Comparison of ENCODE assay signal across 8 cellular contexts in genomic region chr7:64876792-64877713, GRCh38. TPM values are rescaled to one million over a fixed set of nuclear protein-coding genes. Genes with fewer than 3 reads are reported as not detected.
DNase-seq lines count a peak whose midpoint lies in the region; ATAC-seq and TF ChIP-seq lines count a peak whose summit lies in the region.

No MANE protein-coding gene starts in this region.

- H2AFZ ChIP-seq in osteoblast (ENCODE audit: low read length): peak overlapping the region; percentile 78
- no peak overlapping the region for H2AFZ ChIP-seq in PC-9

- no peaks in the 10 kb centered on the region for H3K4me1 Mint-ChIP-seq in activated T-helper 17 cell treated with anti-CD3 and anti-CD28 coated beads, Interleukin-2, amount 50 U/mL, for 72 hours

- BruUV-seq in PC-9 (replicated peaks; lab: Mats Ljungman, UMichigan): no TSS peak

- H3K9me2 ChIP-seq in PC-9 (ENCODE audit: insufficient read depth): no peaks in the 10 kb centered on the region

- DNase-seq in EH (ENCODE audit: low read depth) (peak; percentile 24), NCI-H82 treated with DMSO at 0.1 percent for 48 hours (lab: John Stamatoyannopoulos, UW; ENCODE audit: unreplicated experiment) (peak; percentile 7), Right ventricle myocardium superior (peak; percentile 76), osteoblast (ENCODE audit: insufficient read length, low spot score, missing footprints) (peak; percentile 97), PC-9 (no peak)
- DNase-seq in NK-92 treated with Interleukin-12 subunit alpha and Interleukin-12 subunit beta, amount 100 ng/mL, for 24 hours (lab: John Stamatoyannopoulos, UW): no peak

- no peak for TF ChIP-seq CTCF in osteoblast (IDR thresholded peaks at IDR 0.05; ENCODE audit: extremely low read depth, low read depth, low read length)
- no peak for TF ChIP-seq CTCF in PC-9 (conservative IDR thresholded peaks at IDR 0.05)

- POLR2A ChIA-PET in PC-9 (lab: Charles Lee; ENCODE audit: unreplicated experiment): no interaction called here

- H3K27ac ChIP-seq in osteoblast (ENCODE audit: low read depth, low read length) (no peak overlapping the region), subcutaneous abdominal adipose tissue (ENCODE audit: low read depth, low read length) (no peak overlapping the region), PC-9 (no peak overlapping the region)

- no peaks in the 10 kb centered on the region for H3K9me3 Mint-ChIP-seq in activated T-helper 17 cell treated with anti-CD3 and anti-CD28 coated beads, Interleukin-2, amount 50 U/mL, for 72 hours

- no peaks in the 10 kb centered on the region for H4K20me1 ChIP-seq in osteoblast (ENCODE audit: insufficient read depth, low read length)
- H4K20me1 ChIP-seq in PC-9 (ENCODE audit: insufficient read depth): no peaks in the 10 kb centered on the region

- peak overlapping the region; percentile 79 for H3K27ac Mint-ChIP-seq in activated T-helper 17 cell treated with anti-CD3 and anti-CD28 coated beads, Interleukin-2, amount 50 U/mL, for 72 hours

- H3K27me3 ChIP-seq in osteoblast (ENCODE audit: insufficient read depth, low read length): peaks cover 6% of the 10 kb centered on the region
- H3K27me3 ChIP-seq in subcutaneous abdominal adipose tissue (ENCODE audit: control insufficient read depth in 5 of 5, insufficient read depth in 4 of 5, low read length in 5 of 5): peaks cover 0 to 14% (median 3%) of the 10 kb centered on the region in 5 donors
- H3K27me3 ChIP-seq in PC-9 (ENCODE audit: insufficient read depth, low read depth): peaks cover 71% of the 10 kb centered on the region

- CTCF ChIA-PET in PC-9 (lab: Charles Lee): no interaction called here

- intact Hi-C loops in Right ventricle myocardium superior (cut with DNase I): no loop called here
- intact Hi-C loops in PC-9 (cut with micrococcal nuclease; ENCODE audit: unreplicated experiment): no loop called here

- H3K36me3 Mint-ChIP-seq in activated T-helper 17 cell treated with anti-CD3 and anti-CD28 coated beads, Interleukin-2, amount 50 U/mL, for 72 hours (ENCODE audit: low read depth): no peaks in the 10 kb centered on the region

- H3K79me2 ChIP-seq in osteoblast (ENCODE audit: insufficient read depth, low read length): no peaks in the 10 kb centered on the region
- no peaks in the 10 kb centered on the region for H3K79me2 ChIP-seq in PC-9 (ENCODE audit: low read depth)

- H3K9me3 ChIP-seq in osteoblast (ENCODE audit: low read depth, low read length) (no peaks in the 10 kb centered on the region), subcutaneous abdominal adipose tissue (ENCODE audit: control insufficient read depth in 5 of 5, low read length in 5 of 5) (no peaks in the 10 kb centered on the region), PC-9 (ENCODE audit: insufficient read depth, low read depth) (no peaks in the 10 kb centered on the region)

- peak; percentile 94 for ATAC-seq in activated T-helper 17 cell treated with anti-CD3 and anti-CD28 coated beads, Interleukin-2, amount 50 U/mL, for 72 hours (replicated peaks)
- peak; percentile 88 for ATAC-seq in Right ventricle myocardium superior (ENCODE audit: poor library complexity)

- H3K4me3 ChIP-seq in osteoblast (ENCODE audit: insufficient read depth, low read length): peak overlapping the region; percentile 61
- peak overlapping the region; percentile 15 to 66 (median 53) for H3K4me3 ChIP-seq in subcutaneous abdominal adipose tissue (ENCODE audit: low read depth in 1 of 5, low read length in 5 of 5)
- H3K4me3 ChIP-seq in PC-9: no peak overlapping the region

- H3F3A ChIP-seq in PC-9 (ENCODE audit: insufficient read depth, low read depth): no peaks in the 10 kb centered on the region

- H3K4me2 ChIP-seq in osteoblast (ENCODE audit: insufficient read depth, low read length): peak overlapping the region; percentile 64
- H3K4me2 ChIP-seq in PC-9: no peak overlapping the region

- peak overlapping the region; percentile 79 for H3K4me3 Mint-ChIP-seq in activated T-helper 17 cell treated with anti-CD3 and anti-CD28 coated beads, Interleukin-2, amount 50 U/mL, for 72 hours

- H3K4me1 ChIP-seq in osteoblast (ENCODE audit: insufficient read depth, low read length) (peaks cover 11% of the 10 kb centered on the region), subcutaneous abdominal adipose tissue (ENCODE audit: control insufficient read depth in 5 of 5, insufficient read depth in 5 of 5, low read length in 5 of 5) (peaks cover 0 to 17% (median 14%) of the 10 kb centered on the region in 5 donors), PC-9 (replicated peaks; ENCODE audit: insufficient read depth) (no peaks in the 10 kb centered on the region)

- no peak overlapping the region for H3K9ac ChIP-seq in subcutaneous abdominal adipose tissue (ENCODE audit: low read length in 5 of 5)

- H3K36me3 ChIP-seq in osteoblast (ENCODE audit: insufficient read depth, low read length) (no peaks in the 10 kb centered on the region), subcutaneous abdominal adipose tissue (ENCODE audit: control insufficient read depth in 5 of 5, insufficient read depth in 5 of 5, low read length in 5 of 5) (no peaks in the 10 kb centered on the region), PC-9 (ENCODE audit: low read depth) (no peaks in the 10 kb centered on the region)

- H3K27me3 Mint-ChIP-seq in activated T-helper 17 cell treated with anti-CD3 and anti-CD28 coated beads, Interleukin-2, amount 50 U/mL, for 72 hours: peaks cover 11% of the 10 kb centered on the region

RNA-seq across cellular contexts. Expression of gene ZNF273, which starts 26.0 kb away (rescaled TPM):
- 10 to 100 TPM in 1 of 2 donors, 1 to 10 TPM in 1; 9.1 to 13.6 TPM for total RNA-seq in activated T-helper 17 cell treated with anti-CD3 and anti-CD28 coated beads, Interleukin-2, amount 50 U/mL, for 72 hours
- total RNA-seq in Right ventricle myocardium superior: 1.5 TPM
- total RNA-seq in osteoblast: 5.1 and 7.1 TPM in 2 replicates
- 3.4 and 4.6 TPM in 2 replicates for total RNA-seq in PC-9 (2021)

Comparison
In these comparisons a context has a peak if more than half of its experiments do, and no peak if none do; other contexts are left out.
1. DNase-seq: peak in EH (single experiment), NCI-H82 treated with DMSO at 0.1 percent for 48 hours (single experiment), Right ventricle myocardium superior (single experiment) and osteoblast (single experiment); none in PC-9 (0 of 2) and NK-92 treated with Interleukin-12 subunit alpha and Interleukin-12 subunit beta, amount 100 ng/mL, for 24 hours (single experiment).